Comparison of ENCODE assay signal across 25 cellular contexts in the genomic region with DNA sequence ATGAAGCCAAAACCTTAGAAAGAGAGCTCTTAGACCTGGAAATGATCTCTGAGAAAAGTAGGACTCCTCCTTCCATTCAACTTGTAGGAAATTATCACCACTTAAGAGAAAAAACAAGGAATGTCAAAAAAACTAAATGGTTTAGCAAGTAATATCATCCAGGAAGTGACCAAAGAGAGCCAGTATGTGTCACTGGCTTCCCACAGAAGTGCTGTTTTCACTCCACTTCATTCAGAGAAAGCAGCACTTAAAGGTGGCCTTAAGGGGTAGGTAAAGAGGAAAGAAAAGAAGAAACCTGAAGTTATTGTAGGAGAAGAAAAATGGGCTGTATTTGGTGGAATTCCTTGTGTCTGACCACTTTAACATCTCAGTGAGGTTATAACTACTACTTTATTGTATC.
DNase-seq lines count a peak whose midpoint lies in the region; ATAC-seq and TF ChIP-seq lines count a peak whose summit lies in the region.
"Had no signal": no experiment of that assay in that cellular context is flagged by ENCODE, and none has a peak within 500 bp of the region (broad histone marks: within the 10 kb centered on the region; RNA-seq: fewer than 3 reads in every experiment).

No MANE protein-coding gene starts in this region.

- POLR2A ChIA-PET in OCI-LY7 (lab: Charles Lee), result interaction anchor here (0.6 kb wide), 1 partner anchor 12 kb away, joined by 3 read pairs; no protein-coding TSS in a partner anchor

- no peak overlapping the region for H3K4me3 ChIP-seq in OCI-LY7 (ENCODE audit: low read depth, low read length, poor library complexity, severe bottlenecking)
- no peak overlapping the region for H3K4me3 ChIP-seq in epithelial cell of proximal tubule (ENCODE audit: low read depth, low read length)
- no peak overlapping the region for H3K4me3 ChIP-seq in lung
- H3K4me3 ChIP-seq: adrenal gland, spleen, thoracic aorta had no signal

- no peaks in the 10 kb centered on the region for H3K9me2 ChIP-seq in OCI-LY7 (ENCODE audit: insufficient read depth, low read length)

- H3K27ac ChIP-seq in OCI-LY7 (ENCODE audit: low read depth, low read length, poor library complexity, severe bottlenecking) (no peak overlapping the region), lung (ENCODE audit: low read depth in 1 of 2, low read length in 1 of 2) (no peak overlapping the region)
- H3K27ac ChIP-seq: adrenal gland, spleen, thoracic aorta had no signal

- no TSS peak for BruUV-seq in OCI-LY7 (replicated peaks; lab: Mats Ljungman, UMichigan)

- H3K4me1 ChIP-seq in OCI-LY7 (ENCODE audit: insufficient read depth, low read length, poor library complexity, severe bottlenecking) (no peaks in the 10 kb centered on the region), lung (ENCODE audit: control insufficient read depth in 2 of 2, insufficient read depth in 2 of 2, low read length in 2 of 2) (no peaks in the 10 kb centered on the region)
- H3K4me1 ChIP-seq: spleen had no signal

- DNase-seq in EL (peak; percentile 8), OCI-LY7 (ENCODE audit: low spot score) (peak; percentile 1), epithelial cell of proximal tubule (ENCODE audit: low read depth) (no peak), lung (ENCODE audit: low spot score) (no peak), KBM-7 (no peak), T1000 (lab: John Stamatoyannopoulos, UW) (no peak), hypothalamus (lab: John Stamatoyannopoulos, UW) (no peak)
- DNase-seq: activated CD4-positive, alpha-beta T cell treated with anti-CD3 and anti-CD28 coated beads for 1 hour; activated T-cell treated with anti-CD3 and anti-CD28 coated beads, Interleukin-2, amount 50 U/mL, for 1 hour; adrenal gland; caudate nucleus; CD4-positive, alpha-beta memory T cell; DMS 273 treated with DMSO at 0.1 percent for 48 hours; GF-D8; naive B cell; NCI-H1436 treated with DMSO at 0.1 percent for 48 hours; NCI-H2171; NCI-H526 treated with DMSO at 0.1 percent for 48 hours; nucleus accumbens; retina; spleen; stimulated activated CD4-positive, alpha-beta T cell treated with anti-CD3 and anti-CD28 coated beads, Interleukin-4, amount 100 ng/mL, for 1 hour; stimulated activated naive CD4-positive, alpha-beta T cell had no signal

- no peaks in the 10 kb centered on the region for H4K20me1 ChIP-seq in OCI-LY7 (ENCODE audit: insufficient read depth, low read length)

- ATAC-seq in lung (ENCODE audit: insufficient read depth, low FRiP score) (peak; percentile 41), HG03432 (IDR thresholded peaks at IDR 0.05; ENCODE audit: unreplicated experiment) (no peak)

- no peak overlapping the region for H2AFZ ChIP-seq in OCI-LY7 (ENCODE audit: low read length)

- no peaks in the 10 kb centered on the region for H3K79me2 ChIP-seq in OCI-LY7 (ENCODE audit: insufficient read depth, low read depth, low read length)

- CTCF ChIA-PET in OCI-LY7 (lab: Charles Lee; ENCODE audit: unreplicated experiment), result no interaction called here

- H3K36me3 ChIP-seq in OCI-LY7 (ENCODE audit: insufficient read depth, low read length) (no peaks in the 10 kb centered on the region), lung (ENCODE audit: control insufficient read depth in 2 of 2, insufficient read depth in 2 of 2, low read length in 2 of 2) (no peaks in the 10 kb centered on the region)
- H3K36me3 ChIP-seq: adrenal gland, spleen, thoracic aorta had no signal

- no peak overlapping the region for H3K4me2 ChIP-seq in OCI-LY7 (ENCODE audit: low read length)

- intact Hi-C loops in OCI-LY7 (cut with micrococcal nuclease; ENCODE audit: unreplicated experiment), result no loop called here

- no peak for TF ChIP-seq CTCF in OCI-LY7 (conservative IDR thresholded peaks at IDR 0.05; ENCODE audit: low read length)
- peak; percentile 34 for TF ChIP-seq CTCF in epithelial cell of proximal tubule (conservative IDR thresholded peaks at IDR 0.05; ENCODE audit: low read depth, low read length)
- no peak for TF ChIP-seq CTCF in lung (IDR thresholded peaks at IDR 0.05; ENCODE audit: control extremely low read depth, extremely low read depth)

- in situ Hi-C loops in KBM-7 (cut with MboI; ENCODE audit: low pct_unique_long_range_greater_than_20kb, low sequenced_read_pairs), result no loop called here

- H3K9me3 ChIP-seq in OCI-LY7 (ENCODE audit: low read length), result no peaks in the 10 kb centered on the region
- H3K9me3 ChIP-seq in lung (ENCODE audit: control insufficient read depth in 2 of 2, insufficient read depth in 1 of 2, low read length in 1 of 2), result no peaks in the 10 kb centered on the region
- H3K9me3 ChIP-seq: adrenal gland, spleen, thoracic aorta had no signal

- no peaks in the 10 kb centered on the region for H3K27me3 ChIP-seq in lung (ENCODE audit: control insufficient read depth, insufficient read depth)
- H3K27me3 ChIP-seq: adrenal gland, spleen had no signal

Comparison
In these comparisons a context has a peak if more than half of its experiments do, and no peak if none do; other contexts are left out.
1. DNase-seq: peak in EL (single experiment) and OCI-LY7 (single experiment); none in epithelial cell of proximal tubule (single experiment), lung (single experiment), KBM-7 (single experiment), T1000 (single experiment) and hypothalamus (0 of 51).